In the genomic region with DNA sequence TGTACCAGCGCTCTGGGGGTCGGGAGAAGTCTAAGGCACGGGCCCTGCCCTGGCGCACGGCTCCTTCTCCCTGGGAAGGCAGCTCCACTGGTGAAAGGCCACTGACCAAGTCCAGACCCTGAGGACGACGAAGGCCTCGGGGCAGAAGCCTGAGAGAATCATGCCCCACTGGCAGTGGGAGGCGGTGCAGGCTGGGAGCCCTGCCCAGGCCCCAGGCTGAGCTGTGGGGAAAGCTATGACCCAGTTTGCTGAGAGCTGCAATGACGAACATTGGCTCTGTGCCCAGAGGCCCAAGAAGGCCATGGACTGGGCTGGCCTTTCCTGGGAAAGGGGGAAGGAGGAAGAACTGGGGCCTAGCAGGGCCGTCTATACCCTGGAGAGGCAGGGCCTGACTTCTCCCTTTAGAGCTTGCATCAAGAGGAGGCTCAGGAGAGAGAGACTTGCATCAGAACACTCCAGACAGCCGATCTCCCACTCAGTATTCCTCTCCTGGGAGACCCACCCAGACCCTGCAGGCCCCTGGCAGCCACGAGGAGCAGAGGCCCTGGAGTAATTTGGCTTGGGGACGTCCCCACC, we compare ENCODE assay signal across 8 cellular contexts. TPM values are rescaled to one million over a fixed set of nuclear protein-coding genes. Genes with fewer than 3 reads are reported as not detected.
DNase-seq lines count a peak whose midpoint lies in the region; ATAC-seq and TF ChIP-seq lines count a peak whose summit lies in the region.

No MANE protein-coding gene starts in this region.

- TF ChIP-seq CTCF in AG04450 (IDR thresholded peaks at IDR 0.05; ENCODE audit: low read depth, low read length) (peak; percentile 61), neutrophil (IDR thresholded peaks at IDR 0.05) (no peak)

- CTCF ChIA-PET in AG04450 (lab: Charles Lee): interaction anchor here (0.6 to 2.5 kb wide), 37 partner anchors 8 to 271 kb away, joined by 3 to 12 read pairs (median 4); partner anchors contain the start of genes HS1BP3 and RHOB

- DNase-seq in AG04450 (ENCODE audit: low read depth, low spot score): peak; percentile 98
- peak; percentile 78 for DNase-seq in H7
- peak; percentile 89 for DNase-seq in T1000 (lab: John Stamatoyannopoulos, UW)
- DNase-seq in fibroblast of the conjunctiva (ENCODE audit: low read depth): peak; percentile 99
- no peak for DNase-seq in activated naive CD4-positive, alpha-beta T cell (lab: John Stamatoyannopoulos, UW)
- no peak for DNase-seq in GF-D8 (lab: John Stamatoyannopoulos, UW)

- H3K27ac ChIP-seq in AG04450 (ENCODE audit: low read depth, low read length) (peak overlapping the region; percentile 94), neutrophil (peak overlapping the region; percentile 13)

- H3K9me3 ChIP-seq in AG04450 (ENCODE audit: control insufficient read depth, insufficient read depth, low read length): no peaks in the 10 kb centered on the region; the same call in 1 of the 2 replicates
- H3K9me3 ChIP-seq in neutrophil: no peaks in the 10 kb centered on the region

- no peaks in the 10 kb centered on the region; the same call in 1 of the 2 replicates for H3K36me3 ChIP-seq in H7 (replicated peaks; ENCODE audit: control insufficient read depth, insufficient read depth, low read length)
- H3K36me3 ChIP-seq in neutrophil: peaks cover 74% of the 10 kb centered on the region

- H3K4me3 ChIP-seq in AG04450 (ENCODE audit: low read depth, low read length) (no peak overlapping the region), H7 (ENCODE audit: insufficient read depth, low read depth, low read length) (no peak overlapping the region), neutrophil (ENCODE audit: low read depth in 1 of 2, low read length in 1 of 2) (no peak overlapping the region)

- POLR2A ChIA-PET in AG04450 (lab: Yijun Ruan, JAX): interaction anchor here (0.5 to 4.6 kb wide), 10 partner anchors 22 to 195 kb away, joined by 3 to 68 read pairs (median 4); partner anchors contain the start of gene RHOB

- H3K27me3 ChIP-seq in AG04450 (ENCODE audit: control insufficient read depth, insufficient read depth, low read length): no peaks in the 10 kb centered on the region
- H3K27me3 ChIP-seq in H7 (ENCODE audit: control insufficient read depth, insufficient read depth, low read length): no peaks in the 10 kb centered on the region; the same call in 1 of the 2 replicates
- H3K27me3 ChIP-seq in neutrophil: no peaks in the 10 kb centered on the region

- ATAC-seq in GM18517 (IDR thresholded peaks at IDR 0.05; ENCODE audit: unreplicated experiment): no peak

- no peaks in the 10 kb centered on the region for H3K4me1 ChIP-seq in neutrophil (ENCODE audit: control insufficient read depth in 1 of 2, insufficient read depth in 1 of 2, low read depth in 1 of 2, low read length in 1 of 2)

RNA-seq across cellular contexts. Expression of gene HS1BP3, which starts 32.9 kb away (rescaled TPM):
- polyA plus RNA-seq in AG04450 (2011; rRNA removed): 14.2 and 16.1 TPM in 2 replicates
- 17.9 and 19.2 TPM in 2 replicates for polyA minus RNA-seq in AG04450 (2011; rRNA and poly(A)+ RNA removed)
- 30.2 and 41.3 TPM in 2 replicates for total RNA-seq in H7 (2014; rRNA removed; shearing (Covaris generic))

RNA-seq across cellular contexts. Expression of gene GDF7, which starts 49.0 kb away (rescaled TPM):
- polyA plus RNA-seq in AG04450 (2011; rRNA removed): 0.01 TPM in 2 replicates
- 0.05 TPM in 1 of 2 replicates, not detected in the other for polyA minus RNA-seq in AG04450 (2011; rRNA and poly(A)+ RNA removed)
- total RNA-seq in H7 (2014; rRNA removed; shearing (Covaris generic)): 1.4 TPM in 2 replicates

Comparison
In these comparisons a context has a peak if more than half of its experiments do, and no peak if none do; other contexts are left out.
1. DNase-seq: peak in AG04450 (single experiment), H7 (single experiment), T1000 (single experiment) and fibroblast of the conjunctiva (single experiment); none in activated naive CD4-positive, alpha-beta T cell (0 of 4) and GF-D8 (single experiment).